24 cellular contexts compared by ENCODE assay signal in the genomic region with DNA sequence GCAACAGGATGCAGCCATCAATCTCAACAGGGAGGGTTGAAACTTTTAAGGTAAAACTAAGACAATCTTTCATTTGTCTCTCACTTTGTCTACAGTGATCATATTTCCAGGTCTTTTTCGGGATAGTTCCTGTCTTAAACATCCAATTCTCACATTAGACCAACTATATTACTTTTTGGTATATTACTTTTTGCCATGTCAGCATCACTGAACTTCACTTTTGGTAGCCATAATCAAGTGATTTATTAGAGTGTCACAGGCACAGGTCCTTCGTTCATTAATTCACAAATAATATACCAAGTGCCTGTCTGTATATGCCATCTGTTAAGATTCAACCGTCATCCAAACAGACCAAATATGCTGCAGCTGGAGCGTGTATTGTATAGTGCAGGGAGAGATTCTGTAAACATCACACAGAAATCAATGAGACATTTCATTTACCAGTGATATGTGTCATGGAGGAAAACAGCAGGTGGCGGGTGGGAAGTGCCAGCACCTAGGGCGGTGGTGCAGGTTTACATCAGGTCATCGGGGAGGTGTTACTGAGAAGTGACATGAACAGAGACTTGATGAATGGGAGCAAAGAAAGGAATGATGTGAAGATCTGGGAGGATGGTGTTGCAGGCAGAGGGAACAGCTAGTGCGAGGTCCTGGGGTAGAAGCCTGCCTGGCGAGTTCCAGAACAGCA. TPM values are rescaled to one million over a fixed set of nuclear protein-coding genes. Genes with fewer than 3 reads are reported as not detected.
DNase-seq lines count a peak whose midpoint lies in the region; ATAC-seq, FAIRE-seq and TF ChIP-seq lines count a peak whose summit lies in the region.
"Had no signal": no experiment of that assay in that cellular context is flagged by ENCODE, and none has a peak within 500 bp of the region (broad histone marks: within the 10 kb centered on the region; RNA-seq: fewer than 3 reads in every experiment).

No MANE protein-coding gene starts in this region.

- no peaks in the 10 kb centered on the region for H3K4me1 Mint-ChIP-seq in T-helper 1 cell treated with Interleukin-12 subunit alpha and Interleukin-12 subunit beta and Interleukin-4 antibody, amounts not matched to agents 30 μg/mL and 1 μg/mL, for 36 hours (ENCODE audit: low read depth)
- H3K4me1 Mint-ChIP-seq in type B pancreatic cell (ENCODE audit: unreplicated experiment), result peaks cover 5% of the 10 kb centered on the region
- H3K4me1 Mint-ChIP-seq: activated naive CD4-positive, alpha-beta T cell treated with anti-CD3 and anti-CD28 coated beads, Interleukin-2, amount 10 ng/mL, durations not matched to agents 7 days and 5 days; CD14-positive monocyte; H9 had no signal

- no peak for ATAC-seq in K562
- ATAC-seq: left cardiac atrium, Right ventricle myocardium inferior had no signal

- TF ChIP-seq CTCF in K562 (IDR thresholded peaks at IDR 0.05 in 2 of 3, conservative IDR thresholded peaks at IDR 0.05 in 1 of 3; ENCODE audit: insufficient read depth in 2 of 3, low read depth in 1 of 3, low read length in 3 of 3), result no peak
- no peak for TF ChIP-seq CTCF in type B pancreatic cell (conservative IDR thresholded peaks at IDR 0.05)
- no peak for TF ChIP-seq CTCF in esophagus muscularis mucosa (IDR thresholded peaks at IDR 0.05)

- H3K4me1 ChIP-seq in K562 (replicated peaks in 1 of 2; ENCODE audit: control insufficient read depth in 2 of 2, insufficient read depth in 2 of 2, low read length in 2 of 2), result no peaks in the 10 kb centered on the region
- H3K4me1 ChIP-seq in esophagus muscularis mucosa, result peaks cover 0 to 6% (median 0%) of the 10 kb centered on the region in 4 donors
- H3K4me1 ChIP-seq: vagina had no signal

- H3K4me3 ChIP-seq in K562, result no peak overlapping the region
- H3K4me3 ChIP-seq in esophagus muscularis mucosa, result no peak overlapping the region
- H3K4me3 ChIP-seq: esophagus squamous epithelium, MG63, vagina had no signal

- intact Hi-C loops in K562 (cut with micrococcal nuclease) (no loop called here), esophagus muscularis mucosa (cut with DNase I) (no loop called here)

- no peak overlapping the region for H3K9ac ChIP-seq in K562 (ENCODE audit: insufficient read depth in 1 of 2, low read depth in 2 of 2, low read length in 2 of 2)

- no peaks in the 10 kb centered on the region for H3K9me3 Mint-ChIP-seq in T-helper 1 cell treated with Interleukin-12 subunit alpha and Interleukin-12 subunit beta and Interleukin-4 antibody, amounts not matched to agents 30 μg/mL and 1 μg/mL, for 36 hours
- H3K9me3 Mint-ChIP-seq in type B pancreatic cell, result no peaks in the 10 kb centered on the region
- H3K9me3 Mint-ChIP-seq: activated naive CD4-positive, alpha-beta T cell treated with anti-CD3 and anti-CD28 coated beads, Interleukin-2, amount 10 ng/mL, durations not matched to agents 7 days and 5 days; H9 had no signal

- H3K27me3 Mint-ChIP-seq in T-helper 1 cell treated with Interleukin-12 subunit alpha and Interleukin-12 subunit beta and Interleukin-4 antibody, amounts not matched to agents 30 μg/mL and 1 μg/mL, for 36 hours (ENCODE audit: low read depth), result peaks cover 68% of the 10 kb centered on the region
- H3K27me3 Mint-ChIP-seq in type B pancreatic cell, result no peaks in the 10 kb centered on the region

- POLR2A ChIA-PET in K562 (lab: Yijun Ruan, JAX), result no interaction called here

- TF ChIP-seq EP300 in K562 (IDR thresholded peaks at IDR 0.05; ENCODE audit: low read length) (no peak), esophagus muscularis mucosa (IDR thresholded peaks at IDR 0.05) (no peak)

- no peaks in the 10 kb centered on the region for H4K20me1 ChIP-seq in K562 (replicated peaks; ENCODE audit: control insufficient read depth, insufficient read depth, low read length)

- TF ChIP-seq POLR2A in K562 (conservative IDR thresholded peaks at IDR 0.05) (no peak), esophagus muscularis mucosa (IDR thresholded peaks at IDR 0.05; ENCODE audit: low read depth) (no peak)

- no peaks in the 10 kb centered on the region for H3K9me3 ChIP-seq in K562 (replicated peaks; ENCODE audit: control insufficient read depth, insufficient read depth, low read depth, low read length)
- H3K9me3 ChIP-seq in esophagus muscularis mucosa, result no peaks in the 10 kb centered on the region
- H3K9me3 ChIP-seq: esophagus squamous epithelium, MG63, neutrophil, vagina had no signal

- H3K36me3 Mint-ChIP-seq in T-helper 1 cell treated with Interleukin-12 subunit alpha and Interleukin-12 subunit beta and Interleukin-4 antibody, amounts not matched to agents 30 μg/mL and 1 μg/mL, for 36 hours (ENCODE audit: low read depth), result no peaks in the 10 kb centered on the region
- H3K36me3 Mint-ChIP-seq in type B pancreatic cell, result no peaks in the 10 kb centered on the region
- H3K36me3 Mint-ChIP-seq: activated naive CD4-positive, alpha-beta T cell treated with anti-CD3 and anti-CD28 coated beads, Interleukin-2, amount 10 ng/mL, durations not matched to agents 7 days and 5 days; CD14-positive monocyte had no signal

- DNase-seq in T-helper 1 cell, result no peak
- DNase-seq in NCI-H2171 (lab: John Stamatoyannopoulos, UW), result peak; percentile 77
- no peak for DNase-seq in K562 (ENCODE audit: extremely low read depth in 1 of 4, low spot score in 3 of 4)
- DNase-seq in type B pancreatic cell (ENCODE audit: extremely low spot score, unreplicated experiment), result no peak
- no peak for DNase-seq in EL
- DNase-seq in esophagus muscularis mucosa (ENCODE audit: extremely low spot score), result no peak
- DNase-seq in A172 (ENCODE audit: low spot score), result no peak
- DNase-seq: activated CD4-positive, alpha-beta T cell treated with anti-CD3 and anti-CD28 coated beads, Interleukin-2, amount 50 U/mL, for 48 hours; activated naive CD4-positive, alpha-beta T cell treated with anti-CD3 and anti-CD28 coated beads, Interleukin-2, amount 10 ng/mL, durations not matched to agents 7 days and 5 days; activated T-cell treated with anti-CD3 and anti-CD28 coated beads, Interleukin-2, amount 50 U/mL, for 1 hour; DMS79 treated with DMSO at 0.1 percent for 48 hours; effector memory CD4-positive, alpha-beta T cell; esophagus squamous epithelium; H9; left cardiac atrium; MG63; NCI-H446; stimulated activated CD4-positive, alpha-beta T cell treated with anti-CD3 and anti-CD28 coated beads, Interleukin-12 subunit alpha, Interleukin-12 subunit beta, amount 100 ng/mL, for 4 hours had no signal

- no peak overlapping the region for H3K4me3 Mint-ChIP-seq in T-helper 1 cell treated with Interleukin-12 subunit alpha and Interleukin-12 subunit beta and Interleukin-4 antibody, amounts not matched to agents 30 μg/mL and 1 μg/mL, for 36 hours
- H3K4me3 Mint-ChIP-seq in type B pancreatic cell, result no peak overlapping the region
- H3K4me3 Mint-ChIP-seq: activated naive CD4-positive, alpha-beta T cell treated with anti-CD3 and anti-CD28 coated beads, Interleukin-2, amount 10 ng/mL, durations not matched to agents 7 days and 5 days; CD14-positive monocyte; H9 had no signal

- H3K79me2 ChIP-seq in K562 (ENCODE audit: control insufficient read depth, insufficient read depth, low read length), result no peaks in the 10 kb centered on the region

- no peak overlapping the region for H2AFZ ChIP-seq in K562 (ENCODE audit: low read depth, low read length)

- 2% methylated on average over 8 of the region's 9 CpGs for WGBS in K562 (ENCODE audit: insufficient coverage, low coverage, missing lambda C conversion rate)
- 48% methylated on average over 9 of the region's 9 CpGs for WGBS in esophagus muscularis mucosa

- H3K9me1 ChIP-seq in K562 (ENCODE audit: control insufficient read depth, insufficient read depth, low read length), result no peaks in the 10 kb centered on the region

- CTCF ChIA-PET in K562 (lab: Yijun Ruan, JAX; ENCODE audit: low intra/inter-chr PET ratio), result no interaction called here

- in situ Hi-C loops in K562 (cut with MboI), result no loop called here

- no peak overlapping the region for H3K27ac ChIP-seq in K562 (ENCODE audit: extremely low read depth, low read depth, low read length)
- H3K27ac ChIP-seq in esophagus muscularis mucosa (replicated peaks in 1 of 4), result no peak overlapping the region
- H3K27ac ChIP-seq: esophagus squamous epithelium, neutrophil, vagina had no signal

- BruUV-seq in K562 (replicated peaks; lab: Mats Ljungman, UMichigan), result no TSS peak

- H3K4me2 ChIP-seq in K562 (ENCODE audit: insufficient read depth, low read length), result no peak overlapping the region

- no peak for TF ChIP-seq RAD21 in K562 (CRISPR knock-in tag; conservative IDR thresholded peaks at IDR 0.05 in 1 of 2, IDR thresholded peaks at IDR 0.05 in 1 of 2)

- no peak for FAIRE-seq in K562 (lab: Jason Lieb, UNC)
- FAIRE-seq: astrocyte had no signal

- H3K27me3 ChIP-seq in K562 (ENCODE audit: control insufficient read depth in 2 of 2, insufficient read depth in 2 of 2, low read length in 2 of 2) (peaks cover 28 to 32% of the 10 kb centered on the region in 2 experiments), esophagus muscularis mucosa (peaks cover 0 to 23% (median 0%) of the 10 kb centered on the region in 4 donors)
- H3K27me3 ChIP-seq: vagina had no signal

- H3K36me3 ChIP-seq in K562 (ENCODE audit: control insufficient read depth, insufficient read depth, low read length) (no peaks in the 10 kb centered on the region), esophagus muscularis mucosa (no peaks in the 10 kb centered on the region)
- H3K36me3 ChIP-seq: esophagus squamous epithelium, MG63, neutrophil, vagina had no signal

- peak overlapping the region; percentile 4 for H3K27ac Mint-ChIP-seq in T-helper 1 cell treated with Interleukin-12 subunit alpha and Interleukin-12 subunit beta and Interleukin-4 antibody, amounts not matched to agents 30 μg/mL and 1 μg/mL, for 36 hours
- peak overlapping the region; percentile 75 for H3K27ac Mint-ChIP-seq in type B pancreatic cell
- H3K27ac Mint-ChIP-seq: activated naive CD4-positive, alpha-beta T cell treated with anti-CD3 and anti-CD28 coated beads, Interleukin-2, amount 10 ng/mL, durations not matched to agents 7 days and 5 days; CD14-positive monocyte had no signal

RNA-seq across cellular contexts. Expression of a gene that starts 24.9 kb away (rescaled TPM):
- 92.8 and 112 TPM in 2 replicates for total RNA-seq in K562 (2011; cell fraction: chromatin; rRNA removed; ENCODE audit: low replicate concordance)
- 40.5 and 45.3 TPM in 2 replicates for total RNA-seq in K562 (2011; cell fraction: nucleolus; rRNA removed)
- total RNA-seq in K562 (2011; cell fraction: nucleoplasm; rRNA removed), result 58.2 and 65.3 TPM in 2 replicates
- 16.6 and 17.2 TPM in 2 replicates for total RNA-seq in K562 (2014; rRNA removed)
- 12.0 and 12.2 TPM in 2 replicates for total RNA-seq in K562 (2014; rRNA removed; fragmentation: Illumina TruSeq; extraction: Trizol)
- total RNA-seq in K562 (2015; rRNA removed; fragmentation: Illumina TruSeq; extraction: Trizol), result 19.0 and 20.8 TPM in 2 replicates
- total RNA-seq in K562 (2021), result 26.8 and 31.2 TPM in 2 replicates
- polyA plus RNA-seq in K562 (2011; rRNA removed), result 18.2 and 23.0 TPM in 2 replicates
- 7.8 and 12.7 TPM in 2 replicates for polyA plus RNA-seq in K562 (2011; cell fraction: cytosol; rRNA removed)
- 129 and 143 TPM in 2 replicates for polyA plus RNA-seq in K562 (2011; cell fraction: nucleus; rRNA removed)
- polyA plus RNA-seq in K562 (2012), result 19.3 and 20.6 TPM in 2 replicates
- polyA plus RNA-seq in K562 (2014; fragmentation: Illumina TruSeq; extraction: Trizol), result 20.7 and 21.8 TPM in 2 replicates
- 1 to 10 TPM; 2.1 to 2.5 TPM for polyA plus RNA-seq in K562 (2014; fragmentation: Nextera tagmentation; extraction: Ambion mirVana)
- 16.6 and 17.5 TPM in 2 replicates for polyA plus RNA-seq in K562 (2014; rRNA removed)
- polyA minus RNA-seq in K562 (2011; rRNA and poly(A)+ RNA removed), result 24.3 and 26.2 TPM in 2 replicates
- polyA minus RNA-seq in K562 (2011; cell fraction: cytosol; rRNA and poly(A)+ RNA removed), result 8.5 and 13.3 TPM in 2 replicates
- 60.0 and 84.2 TPM in 2 replicates for polyA minus RNA-seq in K562 (2011; cell fraction: nucleus; rRNA and poly(A)+ RNA removed)
- total RNA-seq in type B pancreatic cell (ENCODE audit: low replicate concordance), result 103 and 109 TPM in 2 replicates
- total RNA-seq in esophagus muscularis mucosa, result 10 to 100 TPM; 36.0 to 53.6 (median 45.1) TPM
- 18.7 and 26.9 TPM in 2 replicates for total RNA-seq in A172 (2014; rRNA removed; shearing (Covaris generic))
